ENCODE assay signal across 8 cellular contexts in genomic region chr11:10076458-10077141, GRCh38.
DNase-seq lines count a peak whose midpoint lies in the region; ATAC-seq and TF ChIP-seq lines count a peak whose summit lies in the region.

No MANE protein-coding gene starts in this region.

- peaks cover 0 to 48% (median 13%) of the 10 kb centered on the region in 4 donors for H3K9me3 ChIP-seq in tibial nerve

- peaks cover 25% of the 10 kb centered on the region for H3K36me3 Mint-ChIP-seq in natural killer cell

- H3K4me3 ChIP-seq in choroid plexus epithelial cell (ENCODE audit: low read depth, low read length), result no peak overlapping the region
- H3K4me3 ChIP-seq in tibial nerve, result no peak overlapping the region

- peaks cover 0 to 8% (median 0%) of the 10 kb centered on the region in 4 donors for H3K4me1 ChIP-seq in tibial nerve

- H3K36me3 ChIP-seq in tibial nerve, result no peaks in the 10 kb centered on the region

- TF ChIP-seq EP300 in tibial nerve (IDR thresholded peaks at IDR 0.05), result no peak

- no peak overlapping the region for H3K27ac Mint-ChIP-seq in natural killer cell

- H3K27ac ChIP-seq in tibial nerve, result no peak overlapping the region

- in situ Hi-C loops in SK-MEL-5 (cut with HindIII; ENCODE audit: low pct_unique_long_range_greater_than_20kb, low sequenced_read_pairs), result no loop called here

- TF ChIP-seq POLR2A in tibial nerve (IDR thresholded peaks at IDR 0.05), result no peak

- H3K27me3 Mint-ChIP-seq in natural killer cell (ENCODE audit: low read depth in 2 of 2), result no peaks in the 10 kb centered on the region

- peaks cover 0 to 7% of the 10 kb centered on the region in 2 donors for H3K4me1 Mint-ChIP-seq in natural killer cell

- WGBS in tibial nerve, 2 donors, result 34 to 39% methylated on average over 5 to 6 of the region's 6 CpGs

- ATAC-seq in HG02938 (IDR thresholded peaks at IDR 0.05; ENCODE audit: unreplicated experiment) (peak; percentile 59), natural killer cell (peak in 1 of 3 donors; percentile 50), GM19397 (IDR thresholded peaks at IDR 0.05; ENCODE audit: unreplicated experiment) (no peak)

- TF ChIP-seq CTCF in choroid plexus epithelial cell (conservative IDR thresholded peaks at IDR 0.05; ENCODE audit: low read depth, low read length), result peak; percentile 77
- peak; percentile 46 for TF ChIP-seq CTCF in natural killer cell (IDR thresholded peaks at IDR 0.05)
- TF ChIP-seq CTCF in tibial nerve (IDR thresholded peaks at IDR 0.05), result peak in 1 of 5 experiments; percentile 37

- no peak overlapping the region for H3K4me3 Mint-ChIP-seq in natural killer cell

- DNase-seq in activated T-cell treated with anti-CD3 and anti-CD28 coated beads for 24 hours (ENCODE audit: low read depth) (peak; percentile 7), activated T-cell treated with anti-CD3 and anti-CD28 coated beads for 4 hours (no peak), SK-MEL-5 (ENCODE audit: low read depth, low spot score) (peak; percentile 62), choroid plexus epithelial cell (ENCODE audit: low read depth) (peak; percentile 66), natural killer cell (peak; percentile 18), tibial nerve (ENCODE audit: low spot score in 2 of 2) (no peak)

- intact Hi-C loops in natural killer cell (cut with micrococcal nuclease), result no loop called here

- peaks cover 4 to 10% of the 10 kb centered on the region in 2 donors for H3K9me3 Mint-ChIP-seq in natural killer cell

- H3K27me3 ChIP-seq in tibial nerve, result no peaks in the 10 kb centered on the region

Comparison
In these comparisons a context has a peak if more than half of its experiments do, and no peak if none do; other contexts are left out.
1. DNase-seq: peak in activated T-cell treated with anti-CD3 and anti-CD28 coated beads for 24 hours (single experiment), SK-MEL-5 (single experiment), choroid plexus epithelial cell (single experiment) and natural killer cell (single experiment); none in activated T-cell treated with anti-CD3 and anti-CD28 coated beads for 4 hours (single experiment) and tibial nerve (0 of 2).